ENCODE assay signal across 21 cellular contexts in genomic region chr9:91541744-91542143, GRCh38.
"Had no signal": no experiment of that assay in that cellular context is flagged by ENCODE, and none has a peak within 500 bp of the region (broad histone marks: within the 10 kb centered on the region; RNA-seq: fewer than 3 reads in every experiment).

No MANE protein-coding gene starts in this region.

- H3K4me1 ChIP-seq: colonic mucosa, lower lobe of right lung, pancreas, sigmoid colon, thyroid gland had no signal

- H3K36me3 ChIP-seq: cardiac muscle cell, colonic mucosa, esophagus squamous epithelium, lower lobe of right lung, pancreas, sigmoid colon, spleen, thyroid gland had no signal

- DNase-seq: activated CD4-positive, alpha-beta T cell treated with anti-CD3 and anti-CD28 coated beads, Interleukin-2, amount 10 ng/mL, durations not matched to agents 7 days and 5 days; activated CD8-positive, alpha-beta T cell treated with anti-CD3 and anti-CD28 coated beads, Interleukin-2, amount 10 ng/mL, durations not matched to agents 7 days and 5 days; activated effector memory CD4-positive, alpha-beta T cell treated with Interleukin-2 at 50 U/mL for 16 hours; activated naive CD4-positive, alpha-beta T cell treated with anti-CD3 and anti-CD28 coated beads, Interleukin-2, amount 50 U/mL, for 16 hours; activated T-cell treated with anti-CD3 and anti-CD28 coated beads, Interleukin-2, amount 50 U/mL, for 4 hours; aorta; colonic mucosa; esophagus squamous epithelium; lower lobe of right lung; naive thymus-derived CD8-positive, alpha-beta T cell; pancreas; sigmoid colon; spleen; stimulated activated CD4-positive, alpha-beta T cell treated with anti-CD3 and anti-CD28 coated beads, Interleukin-4, amount 100 ng/mL, for 4 hours; stimulated activated naive CD4-positive, alpha-beta T cell; T-cell; T-helper 9 cell; thyroid gland had no signal

- H3K4me3 ChIP-seq: cardiac muscle cell, colonic mucosa, esophagus squamous epithelium, hepatocyte, lower lobe of right lung, pancreas, sigmoid colon, spleen, thyroid gland had no signal

- H3K27ac Mint-ChIP-seq: activated CD8-positive, alpha-beta T cell treated with anti-CD3 and anti-CD28 coated beads, Interleukin-2, amount 10 ng/mL, durations not matched to agents 7 days and 5 days; T-cell had no signal

- H2AFZ ChIP-seq: hepatocyte had no signal

- ATAC-seq: activated CD4-positive, CD25-positive, alpha-beta regulatory T cell treated with anti-CD3 and anti-CD28 coated beads, Interleukin-2, amount 50 U/mL, for 24 hours; activated CD8-positive, alpha-beta T cell treated with anti-CD3 and anti-CD28 coated beads, Interleukin-2, amount 10 ng/mL, durations not matched to agents 7 days and 5 days; activated T-cell treated with anti-CD3 and anti-CD28 coated beads, Interleukin-2, amount 50 U/mL, for 4 hours; lower lobe of right lung; naive thymus-derived CD8-positive, alpha-beta T cell; pancreas; T-cell had no signal

- H3K79me2 ChIP-seq: hepatocyte had no signal

- H3K9me3 ChIP-seq: colonic mucosa, esophagus squamous epithelium, lower lobe of right lung, pancreas, sigmoid colon, spleen, thyroid gland had no signal

- H3K9me3 Mint-ChIP-seq: activated T-cell treated with anti-CD3 and anti-CD28 coated beads, Interleukin-2, amount 50 U/mL, for 4 hours; naive thymus-derived CD8-positive, alpha-beta T cell; T-cell had no signal

- H3K27ac ChIP-seq: cardiac muscle cell, colonic mucosa, esophagus squamous epithelium, hepatocyte, lower lobe of right lung, pancreas, sigmoid colon, spleen, thyroid gland had no signal

- H3K27me3 ChIP-seq: cardiac muscle cell, colonic mucosa, esophagus squamous epithelium, hepatocyte, pancreas, sigmoid colon, spleen, thyroid gland had no signal

- H3K36me3 Mint-ChIP-seq: naive thymus-derived CD8-positive, alpha-beta T cell; T-cell had no signal

- H3K4me3 Mint-ChIP-seq: activated CD4-positive, alpha-beta T cell treated with anti-CD3 and anti-CD28 coated beads, Interleukin-2, amount 10 ng/mL, durations not matched to agents 7 days and 5 days; activated CD8-positive, alpha-beta T cell treated with anti-CD3 and anti-CD28 coated beads, Interleukin-2, amount 10 ng/mL, durations not matched to agents 7 days and 5 days; activated T-cell treated with anti-CD3 and anti-CD28 coated beads, Interleukin-2, amount 50 U/mL, for 4 hours; naive thymus-derived CD8-positive, alpha-beta T cell; T-cell had no signal

- H3K4me2 ChIP-seq: hepatocyte had no signal
